Comparison of ENCODE assay signal across 34 cellular contexts in genomic region chr18:71643822-71644221, GRCh38.
"Had no signal": no experiment of that assay in that cellular context is flagged by ENCODE, and none has a peak within 500 bp of the region (broad histone marks: within the 10 kb centered on the region; RNA-seq: fewer than 3 reads in every experiment).

No MANE protein-coding gene starts in this region.

- H3K9me3 ChIP-seq: MG63 had no signal

- H3K27me3 ChIP-seq: MG63 had no signal

- DNase-seq: Karpas-422, Kasumi-1, MG63, MM.1S, MV-4-11, NCI-H1048, NCI-H1092, NCI-H1092 treated with DMSO at 0.1 percent for 48 hours, NCI-H1105, NCI-H1105 treated with DMSO at 0.1 percent for 48 hours, NCI-H1417, NCI-H1417 treated with DMSO at 0.1 percent for 48 hours, NCI-H1436, NCI-H1436 treated with DMSO at 0.1 percent for 48 hours, NCI-H146, NCI-H1694, NCI-H1694 treated with DMSO at 0.1 percent for 48 hours, NCI-H187, NCI-H187 treated with DMSO at 0.1 percent for 48 hours, NCI-H1930, NCI-H2029, NCI-H2029 treated with DMSO at 0.1 percent for 48 hours, NCI-H2081, NCI-H2081 treated with DMSO at 0.1 percent for 48 hours, NCI-H2107, NCI-H2171, NCI-H2171 treated with DMSO at 0.1 percent for 48 hours, NCI-H2227 treated with DMSO at 0.1 percent for 48 hours, NCI-H226, NCI-H345, NCI-H446, NCI-H446 treated with DMSO at 0.1 percent for 48 hours, NCI-H510A, NCI-H510A treated with DMSO at 0.1 percent for 48 hours had no signal

- H3K36me3 ChIP-seq: MG63 had no signal

- H3K4me3 ChIP-seq: MG63 had no signal
